ENCODE assay signal across 21 cellular contexts in the genomic region with DNA sequence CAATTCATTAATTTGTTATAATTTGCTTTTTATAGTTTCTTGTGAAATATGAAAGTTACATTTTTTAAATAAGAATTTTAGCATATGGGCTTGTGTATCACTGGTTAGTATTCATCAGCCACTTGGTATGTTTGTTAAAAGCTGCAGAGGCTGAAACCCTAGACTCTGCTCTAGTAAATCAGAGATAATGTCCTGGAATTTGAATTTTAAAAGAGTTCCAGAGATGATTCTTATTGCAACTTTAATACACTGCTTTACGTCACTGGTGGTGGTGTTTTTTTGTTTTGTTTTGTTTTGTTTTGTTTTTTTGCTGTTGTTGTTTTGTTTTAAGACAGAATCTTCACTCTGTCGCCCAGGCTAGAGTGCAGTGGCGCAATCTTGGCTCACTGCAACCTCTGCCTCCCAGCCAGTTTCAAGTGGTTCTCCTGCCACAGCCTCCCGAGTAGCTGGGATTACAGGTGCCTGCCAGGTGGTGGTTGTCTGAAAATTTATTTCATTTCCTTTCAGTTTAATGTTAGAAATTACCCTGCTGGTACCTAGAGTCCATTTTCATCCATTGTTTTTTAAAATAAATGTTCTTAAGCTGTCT. TPM values are rescaled to one million over a fixed set of nuclear protein-coding genes. Genes with fewer than 3 reads are reported as not detected.
DNase-seq lines count a peak whose midpoint lies in the region; ATAC-seq and TF ChIP-seq lines count a peak whose summit lies in the region.
"Had no signal": no experiment of that assay in that cellular context is flagged by ENCODE, and none has a peak within 500 bp of the region (broad histone marks: within the 10 kb centered on the region; RNA-seq: fewer than 3 reads in every experiment).

No MANE protein-coding gene starts in this region.

- peak; percentile 51 for DNase-seq in AG10803 (ENCODE audit: low read depth)
- DNase-seq in GM23338 (ENCODE audit: low spot score) = no peak
- DNase-seq in amniotic epithelial cell (ENCODE audit: low read depth) = peak; percentile 61
- DNase-seq in left lung = peak in 1 of 2 donors; percentile 45
- no peak for DNase-seq in NCI-H2227 (lab: John Stamatoyannopoulos, UW; ENCODE audit: unreplicated experiment)
- no peak for DNase-seq in endodermal cell
- DNase-seq in occipital lobe (lab: John Stamatoyannopoulos, UW) = no peak
- no peak for DNase-seq in activated CD4-positive, alpha-beta T cell treated with anti-CD3 and anti-CD28 coated beads for 48 hours
- DNase-seq: activated B cell treated with CpG ODN at 0.5 μM for 24 hours; activated CD8-positive, alpha-beta memory T cell treated with anti-CD3 and anti-CD28 coated beads, Interleukin-2, amount 10 ng/mL, durations not matched to agents 7 days and 5 days; activated gamma-delta T cell; body of pancreas; DND-41; effector CD4-positive, alpha-beta T cell; NCI-H1092 treated with DMSO at 0.1 percent for 48 hours; NCI-H69; T-helper 1 cell had no signal

- H4K20me1 ChIP-seq in GM23338 (replicated peaks; ENCODE audit: insufficient read depth) = peaks cover 29% of the 10 kb centered on the region; the same call in 1 of the 2 replicates

- no peak overlapping the region for H3K4me3 ChIP-seq in AG10803 (ENCODE audit: low read length)
- H3K4me3 ChIP-seq in GM23338 = no peak overlapping the region
- no peak overlapping the region for H3K4me3 ChIP-seq in left lung
- H3K4me3 ChIP-seq in endodermal cell (ENCODE audit: low read length) = no peak overlapping the region
- H3K4me3 ChIP-seq: BLaER1, body of pancreas had no signal

- H3K9me3 ChIP-seq in left lung = no peaks in the 10 kb centered on the region
- H3K9me3 ChIP-seq in endodermal cell (ENCODE audit: control insufficient read depth, low read length) = no peaks in the 10 kb centered on the region
- H3K9me3 ChIP-seq: BLaER1, body of pancreas had no signal

- H3K27me3 ChIP-seq in GM23338 (ENCODE audit: insufficient read depth) (no peaks in the 10 kb centered on the region), left lung (no peaks in the 10 kb centered on the region), endodermal cell (ENCODE audit: control insufficient read depth, insufficient read depth, low read length, poor library complexity, severe bottlenecking) (no peaks in the 10 kb centered on the region)
- H3K27me3 ChIP-seq: BLaER1, body of pancreas had no signal

- no peaks in the 10 kb centered on the region for H3F3A ChIP-seq in GM23338 (replicated peaks; ENCODE audit: low read depth)

- no peak overlapping the region for H2AFZ ChIP-seq in GM23338

- H3K27ac ChIP-seq in GM23338 (ENCODE audit: low read depth) (no peak overlapping the region), left lung (no peak overlapping the region), endodermal cell (ENCODE audit: low read depth, low read length) (no peak overlapping the region)
- H3K27ac ChIP-seq: BLaER1, body of pancreas had no signal

- TF ChIP-seq CTCF in AG10803 (conservative IDR thresholded peaks at IDR 0.05; ENCODE audit: low read length) (no peak), GM23338 (conservative IDR thresholded peaks at IDR 0.05; ENCODE audit: low read depth in 2 of 2) (no peak), left lung (IDR thresholded peaks at IDR 0.05) (no peak), endodermal cell (conservative IDR thresholded peaks at IDR 0.05) (no peak)

- H3K27me3 Mint-ChIP-seq in GM23338 (ENCODE audit: insufficient read depth, low read depth, poor library complexity) (no peaks in the 10 kb centered on the region), endodermal cell (ENCODE audit: insufficient read depth) (no peaks in the 10 kb centered on the region)
- H3K27me3 Mint-ChIP-seq: activated B cell treated with CpG ODN at 0.5 μM for 24 hours; activated CD8-positive, alpha-beta memory T cell treated with anti-CD3 and anti-CD28 coated beads, Interleukin-2, amount 10 ng/mL, durations not matched to agents 7 days and 5 days; IgD-negative memory B cell; stimulated activated memory B cell treated with anti-CD40 and anti-IgM and Interleukin-4, amounts not matched to agents 10 μg/mL and 1 μg/mL and 100 μg/mL, for 72 hours; type B pancreatic cell had no signal

- no peak overlapping the region for H3K4me2 ChIP-seq in GM23338
- H3K4me2 ChIP-seq: BLaER1 had no signal

- H3K36me3 Mint-ChIP-seq in GM23338 (ENCODE audit: low read depth) (peaks cover 15% of the 10 kb centered on the region; the same call in 2 of the 3 replicates), endodermal cell (ENCODE audit: low read depth) (peaks cover 49% of the 10 kb centered on the region)

- no peaks in the 10 kb centered on the region for H3K4me1 ChIP-seq in GM23338 (ENCODE audit: insufficient read depth)
- H3K4me1 ChIP-seq in left lung = peaks cover 0 to 31% of the 10 kb centered on the region in 2 donors
- H3K4me1 ChIP-seq in endodermal cell (ENCODE audit: control insufficient read depth, insufficient read depth, low read length) = no peaks in the 10 kb centered on the region
- H3K4me1 ChIP-seq: BLaER1, body of pancreas had no signal

- no peak overlapping the region for H3K4me3 Mint-ChIP-seq in GM23338
- H3K4me3 Mint-ChIP-seq in endodermal cell = no peak overlapping the region
- H3K4me3 Mint-ChIP-seq: activated B cell treated with CpG ODN at 0.5 μM for 24 hours; activated CD8-positive, alpha-beta memory T cell treated with anti-CD3 and anti-CD28 coated beads, Interleukin-2, amount 10 ng/mL, durations not matched to agents 7 days and 5 days; IgD-negative memory B cell; stimulated activated memory B cell treated with anti-CD40 and anti-IgM and Interleukin-4, amounts not matched to agents 10 μg/mL and 1 μg/mL and 100 μg/mL, for 72 hours; type B pancreatic cell had no signal

- peak overlapping the region; percentile 43; the same call in 1 of the 2 replicates for H3K27ac Mint-ChIP-seq in GM23338
- H3K27ac Mint-ChIP-seq in endodermal cell = no peak overlapping the region
- H3K27ac Mint-ChIP-seq: activated B cell treated with CpG ODN at 0.5 μM for 24 hours; activated CD8-positive, alpha-beta memory T cell treated with anti-CD3 and anti-CD28 coated beads, Interleukin-2, amount 10 ng/mL, durations not matched to agents 7 days and 5 days; IgD-negative memory B cell; stimulated activated memory B cell treated with anti-CD40 and anti-IgM and Interleukin-4, amounts not matched to agents 10 μg/mL and 1 μg/mL and 100 μg/mL, for 72 hours had no signal

- intact Hi-C loops in left lung (cut with DNase I) = no loop called here

- H3K4me1 Mint-ChIP-seq in GM23338 = no peaks in the 10 kb centered on the region
- no peaks in the 10 kb centered on the region for H3K4me1 Mint-ChIP-seq in endodermal cell
- H3K4me1 Mint-ChIP-seq: activated B cell treated with CpG ODN at 0.5 μM for 24 hours; activated CD8-positive, alpha-beta memory T cell treated with anti-CD3 and anti-CD28 coated beads, Interleukin-2, amount 10 ng/mL, durations not matched to agents 7 days and 5 days; IgD-negative memory B cell; stimulated activated memory B cell treated with anti-CD40 and anti-IgM and Interleukin-4, amounts not matched to agents 10 μg/mL and 1 μg/mL and 100 μg/mL, for 72 hours had no signal

- H3K79me2 ChIP-seq in GM23338 (replicated peaks; ENCODE audit: insufficient read depth) = peaks cover 44% of the 10 kb centered on the region

- WGBS in endodermal cell (ENCODE audit: insufficient coverage in 1 of 2, insufficient read length in 1 of 2), 2 experiments = 83 to 98% methylated on average over 1 to 4 of the region's 4 CpGs

- no peaks in the 10 kb centered on the region for H3K9me3 Mint-ChIP-seq in GM23338
- H3K9me3 Mint-ChIP-seq in endodermal cell = no peaks in the 10 kb centered on the region
- H3K9me3 Mint-ChIP-seq: activated B cell treated with CpG ODN at 0.5 μM for 24 hours; IgD-negative memory B cell; stimulated activated memory B cell treated with anti-CD40 and anti-IgM and Interleukin-4, amounts not matched to agents 10 μg/mL and 1 μg/mL and 100 μg/mL, for 72 hours; type B pancreatic cell had no signal

- no peaks in the 10 kb centered on the region for H3K9me2 ChIP-seq in GM23338 (ENCODE audit: insufficient read depth)

- no peak for ATAC-seq in GM23338
- ATAC-seq in left lung = peak; percentile 82
- ATAC-seq: activated CD8-positive, alpha-beta memory T cell treated with anti-CD3 and anti-CD28 coated beads, Interleukin-2, amount 10 ng/mL, durations not matched to agents 7 days and 5 days; body of pancreas; stimulated activated memory B cell treated with anti-CD40 and anti-IgM and Interleukin-4, amounts not matched to agents 10 μg/mL and 1 μg/mL and 100 μg/mL, for 72 hours had no signal

- no peak overlapping the region for H3K9ac ChIP-seq in endodermal cell (ENCODE audit: extremely low read depth, low read length, poor library complexity, severe bottlenecking)
- H3K9ac ChIP-seq: BLaER1 had no signal

- H3K36me3 ChIP-seq in GM23338 (ENCODE audit: insufficient read depth) (peaks cover 13% of the 10 kb centered on the region; the same call in 1 of the 2 replicates), left lung (peaks cover 0 to 57% of the 10 kb centered on the region in 2 donors), endodermal cell (ENCODE audit: control insufficient read depth, insufficient read depth, low read length) (peaks cover 86% of the 10 kb centered on the region)

TF ChIP-seq in GM23338, 12 proteins besides CTCF, POLR2A, EP300 and RAD21 (continues in another document):
- TF ChIP-seq CREB1 (CRISPR knock-in tag; IDR thresholded peaks at IDR 0.05; ENCODE audit: low read depth) (no peak), EZH2phosphoT487 (IDR thresholded peaks at IDR 0.05; ENCODE audit: unreplicated experiment) (no peak), JUNB (IDR thresholded peaks at IDR 0.05; ENCODE audit: unreplicated experiment) (no peak), ZNF114 (CRISPR knock-in tag; IDR thresholded peaks at IDR 0.05) (no peak), ZNF331 (CRISPR knock-in tag; IDR thresholded peaks at IDR 0.05; ENCODE audit: low read depth) (no peak)

RNA-seq across cellular contexts. Expression of a gene that starts 43.8 kb away (rescaled TPM):
- 131 and 187 TPM in 2 replicates for total RNA-seq in GM23338 (2014; rRNA removed; shearing (Covaris generic))
- polyA plus RNA-seq in GM23338 (2016; fragmentation: Nextera tagmentation; extraction: Ambion mirVana) = 55.1 and 58.8 TPM in 2 replicates
- total RNA-seq in left lung (100 to 1,000 TPM; 119 to 138 TPM), endodermal cell (100 to 1,000 TPM; 147 to 158 TPM), occipital lobe (136 TPM)
- 118 TPM for polyA plus RNA-seq in endodermal cell (2013, experiment 1 of 2)
- polyA plus RNA-seq in endodermal cell (2013, experiment 2 of 2) = 134 TPM

Comparison
In these comparisons a context has a peak if more than half of its experiments do, and no peak if none do; other contexts are left out.
1. DNase-seq: peak in AG10803 (single experiment) and amniotic epithelial cell (single experiment); none in GM23338 (single experiment), NCI-H2227 (single experiment), endodermal cell (single experiment), occipital lobe (single experiment) and activated CD4-positive, alpha-beta T cell treated with anti-CD3 and anti-CD28 coated beads for 48 hours (single experiment).